10 cellular contexts compared by ENCODE assay signal in the genomic region with DNA sequence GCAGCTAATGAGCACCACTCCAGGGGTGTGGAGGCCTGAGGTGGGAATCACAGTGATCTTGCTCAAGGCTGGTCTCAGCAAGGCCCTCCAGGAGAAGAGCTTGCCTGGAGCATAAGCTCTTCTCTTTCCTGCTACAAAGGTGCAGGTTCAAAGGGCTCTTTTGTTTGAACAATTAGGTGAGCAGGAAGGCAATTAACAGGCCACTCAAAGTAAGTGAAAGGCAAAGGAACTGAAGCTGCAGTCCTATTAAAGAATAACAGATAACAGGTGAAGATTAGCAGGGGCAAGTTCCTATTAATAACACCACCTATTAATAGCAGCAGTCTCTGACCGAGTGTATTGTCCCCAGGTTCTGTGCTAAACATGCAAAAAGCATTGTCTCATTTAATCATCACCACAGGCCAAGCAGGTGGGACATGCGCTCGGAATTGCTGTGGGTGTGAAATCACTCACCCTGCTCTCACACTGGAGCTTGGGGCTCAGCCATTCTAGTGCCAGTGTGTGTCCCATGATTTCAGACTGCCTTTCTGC.
DNase-seq lines count a peak whose midpoint lies in the region; ATAC-seq and TF ChIP-seq lines count a peak whose summit lies in the region.
"Had no signal": no experiment of that assay in that cellular context is flagged by ENCODE, and none has a peak within 500 bp of the region (broad histone marks: within the 10 kb centered on the region; RNA-seq: fewer than 3 reads in every experiment).

No MANE protein-coding gene starts in this region.

- H3K27me3 Mint-ChIP-seq in activated naive CD4-positive, alpha-beta T cell treated with anti-CD3 and anti-CD28 coated beads, Interleukin-2, amount 10 ng/mL, durations not matched to agents 7 days and 5 days = peaks cover 1% of the 10 kb centered on the region

- TF ChIP-seq POLR2A in GM18526 (IDR thresholded peaks at IDR 0.05; ENCODE audit: extremely low read depth, insufficient read length) = peak; percentile 9

- H3K4me3 Mint-ChIP-seq in activated naive CD4-positive, alpha-beta T cell treated with anti-CD3 and anti-CD28 coated beads, Interleukin-2, amount 10 ng/mL, durations not matched to agents 7 days and 5 days = no peak overlapping the region
- H3K4me3 Mint-ChIP-seq: CD8-positive, alpha-beta T cell had no signal

- no peak overlapping the region for H3K27ac Mint-ChIP-seq in activated naive CD4-positive, alpha-beta T cell treated with anti-CD3 and anti-CD28 coated beads, Interleukin-2, amount 10 ng/mL, durations not matched to agents 7 days and 5 days

- H3K9me3 Mint-ChIP-seq in activated naive CD4-positive, alpha-beta T cell treated with anti-CD3 and anti-CD28 coated beads, Interleukin-2, amount 10 ng/mL, durations not matched to agents 7 days and 5 days = no peaks in the 10 kb centered on the region
- H3K9me3 Mint-ChIP-seq: CD8-positive, alpha-beta T cell had no signal

- H3K4me3 ChIP-seq in mucosa of descending colon = no peak overlapping the region
- H3K4me3 ChIP-seq: heart right ventricle had no signal

- DNase-seq in NCI-H1105 treated with DMSO at 0.1 percent for 48 hours (lab: John Stamatoyannopoulos, UW) = peak; percentile 62
- DNase-seq in mucosa of descending colon = peak in 1 of 3 donors; percentile 19
- no peak for DNase-seq in amniotic stem cell (lab: John Stamatoyannopoulos, UW)
- no peak for DNase-seq in NCI-H345 (lab: John Stamatoyannopoulos, UW)
- DNase-seq in activated naive CD4-positive, alpha-beta T cell treated with anti-CD3 and anti-CD28 coated beads, Interleukin-2, amount 10 ng/mL, durations not matched to agents 7 days and 5 days = no peak
- no peak for DNase-seq in NCI-H226
- DNase-seq: heart right ventricle had no signal

- no peaks in the 10 kb centered on the region for H3K36me3 Mint-ChIP-seq in activated naive CD4-positive, alpha-beta T cell treated with anti-CD3 and anti-CD28 coated beads, Interleukin-2, amount 10 ng/mL, durations not matched to agents 7 days and 5 days
- H3K36me3 Mint-ChIP-seq: CD8-positive, alpha-beta T cell had no signal

- no peaks in the 10 kb centered on the region for H3K36me3 ChIP-seq in mucosa of descending colon (ENCODE audit: low read depth)
- H3K36me3 ChIP-seq: heart right ventricle had no signal

- CTCF ChIA-PET in activated naive CD4-positive, alpha-beta T cell treated with anti-CD3 and anti-CD28 coated beads, Interleukin-2, amount 10 ng/mL, durations not matched to agents 7 days and 5 days (lab: Charles Lee) = interaction anchor here (0.7 to 0.8 kb wide), 2 partner anchors 44 to 184 kb away, joined by 3 read pairs; no protein-coding TSS in a partner anchor

- TF ChIP-seq CTCF in mucosa of descending colon (IDR thresholded peaks at IDR 0.05) = no peak

- H3K9me3 ChIP-seq in mucosa of descending colon = no peaks in the 10 kb centered on the region
- H3K9me3 ChIP-seq: heart right ventricle had no signal

- H3K4me1 Mint-ChIP-seq in activated naive CD4-positive, alpha-beta T cell treated with anti-CD3 and anti-CD28 coated beads, Interleukin-2, amount 10 ng/mL, durations not matched to agents 7 days and 5 days = peaks cover 11% of the 10 kb centered on the region

- ATAC-seq in HG02571 (IDR thresholded peaks at IDR 0.05; ENCODE audit: unreplicated experiment) (peak; percentile 64), mucosa of descending colon (peak; percentile 74)
- ATAC-seq: CD8-positive, alpha-beta T cell had no signal

- intact Hi-C loops in mucosa of descending colon (cut with DNase I, micrococcal nuclease) = no loop called here

- H3K4me1 ChIP-seq in mucosa of descending colon (ENCODE audit: low read depth) = peaks cover 19% of the 10 kb centered on the region
